8 cellular contexts compared by ENCODE assay signal in the genomic region with DNA sequence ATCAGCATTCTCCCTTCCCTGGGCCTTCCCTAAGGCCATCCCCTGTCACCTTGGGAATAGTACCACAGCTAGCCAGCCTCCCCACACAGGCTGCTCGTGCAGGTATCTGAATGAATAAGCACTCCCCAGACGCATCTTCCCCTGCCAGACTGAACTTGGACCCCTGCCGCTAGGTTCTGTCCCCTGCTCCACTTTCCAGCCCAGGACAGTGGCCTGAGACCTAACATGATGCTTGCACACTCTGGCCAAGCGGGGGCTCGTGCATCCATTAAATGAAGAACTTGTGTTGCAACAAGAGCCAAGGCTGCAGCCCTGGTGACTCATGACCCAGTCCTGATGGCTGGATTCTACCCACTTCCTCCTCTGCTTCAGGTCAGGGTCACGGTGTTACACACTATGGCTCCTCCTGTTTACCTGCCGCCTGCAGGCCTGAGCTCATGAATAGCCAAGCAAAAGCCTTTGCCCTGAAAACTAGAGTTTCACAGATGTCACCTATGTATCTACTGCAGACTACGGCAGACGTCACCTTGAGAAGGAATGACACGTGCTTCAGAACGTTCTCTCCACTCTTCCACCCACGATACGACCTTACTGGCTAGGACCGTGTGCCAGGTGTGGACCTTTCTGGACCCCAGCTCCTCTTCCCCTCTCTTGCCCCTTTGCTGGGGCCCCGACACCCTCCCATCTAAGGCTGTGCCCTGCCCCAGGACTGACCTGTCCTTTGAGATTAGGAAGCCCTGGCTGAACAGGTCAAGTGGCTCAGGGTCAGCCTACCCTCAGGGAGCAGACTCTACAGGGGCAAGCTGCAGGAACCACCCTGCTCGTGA. TPM values are rescaled to one million over a fixed set of nuclear protein-coding genes. Genes with fewer than 3 reads are reported as not detected.
DNase-seq lines count a peak whose midpoint lies in the region; ATAC-seq and TF ChIP-seq lines count a peak whose summit lies in the region.

No MANE protein-coding gene starts in this region.

- no peak overlapping the region for H3K9ac ChIP-seq in adipocyte (ENCODE audit: low read length)

- no peak for TF ChIP-seq CTCF in right lobe of liver (IDR thresholded peaks at IDR 0.05)

- H3K36me3 ChIP-seq in adipocyte (ENCODE audit: control insufficient read depth, insufficient read depth, low read length, severe bottlenecking) (no peaks in the 10 kb centered on the region), right lobe of liver (no peaks in the 10 kb centered on the region)

- no peaks in the 10 kb centered on the region for H3K27me3 ChIP-seq in adipocyte (replicated peaks; ENCODE audit: control insufficient read depth, insufficient read depth, low read length)
- H3K27me3 ChIP-seq in right lobe of liver: no peaks in the 10 kb centered on the region

- peak; percentile 43 for DNase-seq in ACHN
- peak; percentile 89 for DNase-seq in HT-29 (ENCODE audit: low spot score)
- peak; percentile 32 for DNase-seq in adipocyte (ENCODE audit: low read depth)
- DNase-seq in right lobe of liver: peak; percentile 79 to 83 (median 81)
- DNase-seq in NCI-H774 (lab: John Stamatoyannopoulos, UW): no peak
- no peak for DNase-seq in NCI-H446 treated with DMSO at 0.1 percent for 48 hours (lab: John Stamatoyannopoulos, UW)
- DNase-seq in stimulated activated naive CD4-positive, alpha-beta T cell treated with Interleukin-2 at 50 U/mL for 16 hours (lab: John Stamatoyannopoulos, UW): no peak

- WGBS in right lobe of liver (ENCODE audit: insufficient coverage, low coverage, low lambda C conversion rate, missing lambda C conversion rate): 16% methylated on average over 15 of the region's 16 CpGs

- H3K27ac ChIP-seq in right lobe of liver: peak overlapping the region; percentile 74 to 81 (median 80)

- intact Hi-C loops in right lobe of liver (cut with DNase I): no loop called here

- ATAC-seq in GM18873 (IDR thresholded peaks at IDR 0.05; ENCODE audit: low FRiP score, unreplicated experiment) (peak; percentile 45), right lobe of liver (peak; percentile 86 to 95 (median 91))

- H3K4me3 ChIP-seq in adipocyte (ENCODE audit: low read length) (no peak overlapping the region), right lobe of liver (no peak overlapping the region)

- TF ChIP-seq POLR2A in right lobe of liver (IDR thresholded peaks at IDR 0.05): no peak

- H3K9me3 ChIP-seq in adipocyte (ENCODE audit: control insufficient read depth, low read length): no peaks in the 10 kb centered on the region
- no peaks in the 10 kb centered on the region for H3K9me3 ChIP-seq in right lobe of liver

- peaks cover 17% of the 10 kb centered on the region for H3K4me1 ChIP-seq in adipocyte (ENCODE audit: control insufficient read depth, insufficient read depth, low read length)
- H3K4me1 ChIP-seq in right lobe of liver: peaks cover 0 to 78% (median 34%) of the 10 kb centered on the region in 4 donors

- in situ Hi-C loops in ACHN (cut with HindIII; ENCODE audit: low pct_ligation_motif_present, low pct_unique_long_range_greater_than_20kb, low sequenced_read_pairs): no loop called here

RNA-seq across cellular contexts. Expression of gene ASB13, which starts 6.5 kb away (rescaled TPM):
- total RNA-seq in HT-29 (2014; rRNA removed; shearing (Covaris generic)): 32.6 and 34.7 TPM in 2 replicates
- 100 to 1,000 TPM in 1 of 6 experiments, 10 to 100 TPM in 5; 19.7 to 117 (median 64.7) TPM for total RNA-seq in right lobe of liver

RNA-seq across cellular contexts. Expression of gene TASOR2, which starts 24.7 kb away (rescaled TPM):
- total RNA-seq in HT-29 (2014; rRNA removed; shearing (Covaris generic)): 49.7 and 67.4 TPM in 2 replicates
- total RNA-seq in right lobe of liver: 10 to 100 TPM; 19.7 to 53.4 (median 29.6) TPM

Comparison
In these comparisons a context has a peak if more than half of its experiments do, and no peak if none do; other contexts are left out.
1. DNase-seq: peak in ACHN (single experiment), HT-29 (single experiment), adipocyte (single experiment) and right lobe of liver (3 of 3); none in NCI-H774 (single experiment), NCI-H446 treated with DMSO at 0.1 percent for 48 hours (single experiment) and stimulated activated naive CD4-positive, alpha-beta T cell treated with Interleukin-2 at 50 U/mL for 16 hours (single experiment).